ENCODE assay signal across 30 cellular contexts in genomic region chr15:42198516-42198915, GRCh38. TPM values are rescaled to one million over a fixed set of nuclear protein-coding genes. Genes with fewer than 3 reads are reported as not detected.
"Had no signal": no experiment of that assay in that cellular context is flagged by ENCODE, and none has a peak within 500 bp of the region (broad histone marks: within the 10 kb centered on the region; RNA-seq: fewer than 3 reads in every experiment).

No MANE protein-coding gene starts in this region.

- H3K9me3 ChIP-seq: colonic mucosa, esophagus squamous epithelium, gastrocnemius medialis, left lung, lower lobe of right lung, mucosa of descending colon had no signal

- FAIRE-seq: endometrium, islet of Langerhans, keratinocyte had no signal

- H3K4me3 ChIP-seq: colonic mucosa, esophagus squamous epithelium, gastrocnemius medialis, heart right ventricle, left lung, lower lobe of right lung, mucosa of descending colon had no signal

- H3K36me3 ChIP-seq: colonic mucosa had no signal

- H3K4me1 ChIP-seq: colonic mucosa, esophagus squamous epithelium, gastrocnemius medialis, lower lobe of right lung had no signal

- DNase-seq: colonic mucosa; cortex of kidney; effector CD8-positive, alpha-beta T cell; effector memory CD8-positive, alpha-beta T cell; endodermal cell; erythroblast; esophagus squamous epithelium; foreskin melanocyte; gastrocnemius medialis; glutamatergic neuron; head of caudate nucleus; heart right ventricle; hippocampal formation; left cardiac atrium; left lung; left ventricle myocardium superior; lower lobe of right lung; mesenchymal stem cell; mucosa of descending colon; naive B cell had no signal

- ATAC-seq: effector memory CD8-positive, alpha-beta T cell; esophagus mucosa; gastrocnemius medialis; heart right ventricle; left cardiac atrium; left lung; left ventricle myocardium superior; lower lobe of right lung; mucosa of descending colon had no signal

- H3K27me3 ChIP-seq: colonic mucosa, esophagus squamous epithelium, gastrocnemius medialis, heart right ventricle, left lung had no signal

- H3K27ac ChIP-seq: colonic mucosa, epithelial cell of prostate, esophagus squamous epithelium, gastrocnemius medialis, heart right ventricle, left lung, lower lobe of right lung had no signal

RNA-seq across cellular contexts. Expression of gene PLA2G4F, which starts 42.1 kb away (rescaled TPM):
- total RNA-seq: dermis microvascular lymphatic vessel endothelial cell, glomerular endothelial cell, lung microvascular endothelial cell, mesenteric fat pad, myocyte had no signal
